23 cellular contexts compared by ENCODE assay signal in genomic region chr5:108830705-108831276, GRCh38.
DNase-seq lines count a peak whose midpoint lies in the region; ATAC-seq and TF ChIP-seq lines count a peak whose summit lies in the region.
"Had no signal": no experiment of that assay in that cellular context is flagged by ENCODE, and none has a peak within 500 bp of the region (broad histone marks: within the 10 kb centered on the region; RNA-seq: fewer than 3 reads in every experiment).

No MANE protein-coding gene starts in this region.

- H3K4me3 ChIP-seq in heart right ventricle (no peak overlapping the region), right atrium auricular region (no peak overlapping the region), NB4 (ENCODE audit: low read depth, low read length) (no peak overlapping the region), endodermal cell (ENCODE audit: low read length) (peak overlapping the region; percentile 48)
- H3K4me3 ChIP-seq: A549; BLaER1 treated with 17β-estradiol and CSF1 and Interleukin-3, amounts not matched to agents 10 nM and 100 nM had no signal

- no peak for TF ChIP-seq CTCF in heart right ventricle (IDR thresholded peaks at IDR 0.05)
- TF ChIP-seq CTCF in right atrium auricular region (IDR thresholded peaks at IDR 0.05) = no peak
- no peak for TF ChIP-seq CTCF in NB4 (IDR thresholded peaks at IDR 0.05; ENCODE audit: low read depth, low read length)
- no peak for TF ChIP-seq CTCF in endodermal cell (conservative IDR thresholded peaks at IDR 0.05)

- peaks cover 0 to 20% (median 0%) of the 10 kb centered on the region in 9 donors for H3K36me3 ChIP-seq in heart right ventricle
- no peaks in the 10 kb centered on the region for H3K36me3 ChIP-seq in right atrium auricular region
- H3K36me3 ChIP-seq in endodermal cell (ENCODE audit: control insufficient read depth, insufficient read depth, low read length) = peaks cover 3% of the 10 kb centered on the region

- no peaks in the 10 kb centered on the region for H3K27me3 ChIP-seq in heart right ventricle
- no peaks in the 10 kb centered on the region for H3K27me3 ChIP-seq in right atrium auricular region
- no peaks in the 10 kb centered on the region for H3K27me3 ChIP-seq in endodermal cell (ENCODE audit: control insufficient read depth, insufficient read depth, low read length, poor library complexity, severe bottlenecking)
- H3K27me3 ChIP-seq: BLaER1 treated with 17β-estradiol and CSF1 and Interleukin-3, amounts not matched to agents 10 nM and 100 nM had no signal

- H3K9me3 Mint-ChIP-seq in endodermal cell = no peaks in the 10 kb centered on the region
- H3K9me3 Mint-ChIP-seq: CD4-positive, alpha-beta T cell had no signal

- H3K4me1 ChIP-seq in heart right ventricle (peaks cover 0 to 18% (median 0%) of the 10 kb centered on the region in 9 donors), right atrium auricular region (no peaks in the 10 kb centered on the region), endodermal cell (ENCODE audit: control insufficient read depth, insufficient read depth, low read length) (peaks cover 10% of the 10 kb centered on the region)
- H3K4me1 ChIP-seq: A549; BLaER1 treated with 17β-estradiol and CSF1 and Interleukin-3, amounts not matched to agents 10 nM and 100 nM had no signal

- intact Hi-C loops in heart right ventricle (cut with DNase I) = no loop called here

- H3K9me3 ChIP-seq in heart right ventricle (no peaks in the 10 kb centered on the region), right atrium auricular region (no peaks in the 10 kb centered on the region), endodermal cell (ENCODE audit: control insufficient read depth, low read length) (no peaks in the 10 kb centered on the region)
- H3K9me3 ChIP-seq: A549; BLaER1 treated with 17β-estradiol and CSF1 and Interleukin-3, amounts not matched to agents 10 nM and 100 nM had no signal

- no peak overlapping the region for H3K9ac ChIP-seq in endodermal cell (ENCODE audit: extremely low read depth, low read length, poor library complexity, severe bottlenecking)
- H3K9ac ChIP-seq: BLaER1 treated with 17β-estradiol and CSF1 and Interleukin-3, amounts not matched to agents 10 nM and 100 nM had no signal

- DNase-seq in heart right ventricle = no peak
- no peak for DNase-seq in right atrium auricular region (ENCODE audit: low spot score)
- DNase-seq in NB4 (ENCODE audit: low read depth) = peak; percentile 4
- no peak for DNase-seq in endodermal cell
- no peak for DNase-seq in NCI-H446 treated with DMSO at 0.1 percent for 48 hours (lab: John Stamatoyannopoulos, UW)
- no peak for DNase-seq in inferior parietal cortex (ENCODE audit: extremely low spot score)
- DNase-seq: AML-193; CD4-positive, alpha-beta T cell; GOT3; HCEC 1CT; IMR-90; NCI-H1092 treated with DMSO at 0.1 percent for 48 hours; NCI-H1436 treated with DMSO at 0.1 percent for 48 hours; NCI-H187 treated with DMSO at 0.1 percent for 48 hours; NCI-H2171 treated with DMSO at 0.1 percent for 48 hours; NCI-H345; NCI-H524; NCI-H774; PC-3; SHP77 had no signal

- 58 to 70% methylated on average over 3 of the region's 3 CpGs for WGBS in heart right ventricle, 2 donors
- 68 to 73% methylated on average over 2 to 3 of the region's 3 CpGs for WGBS in endodermal cell (ENCODE audit: insufficient coverage in 1 of 2, insufficient read length in 1 of 2), 2 experiments

- peaks cover 6% of the 10 kb centered on the region for H3K36me3 Mint-ChIP-seq in endodermal cell (ENCODE audit: low read depth)

- no peak overlapping the region for H3K27ac Mint-ChIP-seq in endodermal cell
- H3K27ac Mint-ChIP-seq: CD4-positive, alpha-beta T cell had no signal

- no peak for TF ChIP-seq POLR2A in NB4 (IDR thresholded peaks at IDR 0.05; ENCODE audit: extremely low read depth, insufficient read length)

- H3K4me1 Mint-ChIP-seq in endodermal cell = peaks cover 29% of the 10 kb centered on the region

- ATAC-seq in heart right ventricle = peak in 5 of 8 donors; percentile 37 to 60 (median 45)
- ATAC-seq in GM21825 (IDR thresholded peaks at IDR 0.05; ENCODE audit: unreplicated experiment) = no peak
- ATAC-seq: A549, PC-3 had no signal

- H3K27me3 Mint-ChIP-seq in endodermal cell (ENCODE audit: insufficient read depth) = no peaks in the 10 kb centered on the region
- H3K27me3 Mint-ChIP-seq: CD4-positive, alpha-beta T cell had no signal

- H3K4me3 Mint-ChIP-seq in endodermal cell = no peak overlapping the region
- H3K4me3 Mint-ChIP-seq: CD4-positive, alpha-beta T cell had no signal

- H3K27ac ChIP-seq in heart right ventricle = no peak overlapping the region
- H3K27ac ChIP-seq in right atrium auricular region = no peak overlapping the region
- no peak overlapping the region for H3K27ac ChIP-seq in endodermal cell (ENCODE audit: low read depth, low read length)
- H3K27ac ChIP-seq: A549; BLaER1 treated with 17β-estradiol and CSF1 and Interleukin-3, amounts not matched to agents 10 nM and 100 nM had no signal
